9 cellular contexts compared by ENCODE assay signal in the genomic region with DNA sequence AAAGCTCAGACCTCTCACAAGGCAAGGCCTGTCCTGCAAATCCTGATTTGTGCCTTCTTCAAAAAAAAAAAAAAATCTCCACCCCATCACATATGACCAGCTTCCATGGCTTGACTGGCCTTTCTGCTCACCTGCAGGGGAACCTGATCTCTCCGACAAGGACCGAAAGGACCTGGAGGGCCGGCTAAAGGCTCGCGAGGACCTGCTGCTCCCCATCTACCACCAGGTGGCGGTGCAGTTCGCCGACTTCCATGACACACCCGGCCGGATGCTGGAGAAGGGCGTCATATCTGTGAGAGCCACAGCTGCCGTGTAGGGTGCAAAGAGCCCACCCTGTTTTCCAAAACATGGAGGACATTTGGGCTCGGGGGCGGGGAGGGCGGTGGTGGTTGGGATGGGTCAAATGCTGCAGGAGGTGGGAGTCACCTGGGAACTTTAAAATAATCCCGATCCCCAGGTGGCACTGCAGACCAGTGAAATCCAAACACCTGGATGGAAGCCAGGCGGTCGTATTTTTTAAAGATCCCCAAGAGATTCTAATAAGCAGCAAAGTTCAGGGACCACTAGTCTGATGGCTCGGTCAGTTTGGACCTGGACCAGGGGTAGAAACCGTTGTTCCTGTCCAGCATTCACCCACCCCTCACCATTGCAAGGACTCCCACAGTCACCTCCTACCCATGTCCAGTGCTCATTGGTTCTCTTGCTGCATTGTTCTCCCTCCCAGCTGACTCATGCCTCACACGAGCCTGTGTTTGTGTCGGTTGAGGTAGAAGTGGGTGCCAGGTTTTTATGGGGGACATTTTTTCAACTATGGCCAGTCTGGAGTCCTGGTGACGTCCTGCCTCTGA. TPM values are rescaled to one million over a fixed set of nuclear protein-coding genes. Genes with fewer than 3 reads are reported as not detected.
DNase-seq lines count a peak whose midpoint lies in the region; ATAC-seq, FAIRE-seq and TF ChIP-seq lines count a peak whose summit lies in the region.
"Had no signal": no experiment of that assay in that cellular context is flagged by ENCODE, and none has a peak within 500 bp of the region (broad histone marks: within the 10 kb centered on the region; RNA-seq: fewer than 3 reads in every experiment).

No MANE protein-coding gene starts in this region.

- no peak overlapping the region for H3K4me2 ChIP-seq in neural progenitor cell

- no peaks in the 10 kb centered on the region for H3K9me3 Mint-ChIP-seq in neural progenitor cell
- peaks cover 0 to 3% of the 10 kb centered on the region in 2 donors for H3K9me3 Mint-ChIP-seq in stimulated activated naive B cell treated with anti-CD40 and anti-IgM and Interleukin-4, amounts not matched to agents 10 μg/mL and 1 μg/mL and 100 μg/mL, for 72 hours

- no peaks in the 10 kb centered on the region for H3K9me3 ChIP-seq in neural progenitor cell (ENCODE audit: low read depth)

- no peak overlapping the region for H3K27ac Mint-ChIP-seq in neural progenitor cell
- H3K27ac Mint-ChIP-seq in stimulated activated naive B cell treated with anti-CD40 and anti-IgM and Interleukin-4, amounts not matched to agents 10 μg/mL and 1 μg/mL and 100 μg/mL, for 72 hours, result no peak overlapping the region
- H3K27ac Mint-ChIP-seq: naive B cell had no signal

- DNase-seq in AML-193 (lab: John Stamatoyannopoulos, UW) (peak; percentile 6 to 30), GM20000 (ENCODE audit: low spot score) (peak; percentile 82), NCI-H460 (ENCODE audit: extremely low read depth, low read depth) (peak; percentile 62), fibroblast of mammary gland (ENCODE audit: low read depth) (peak; percentile 62), neural progenitor cell (ENCODE audit: low spot score) (peak; percentile 92), urothelium cell line (ENCODE audit: low spot score) (peak; percentile 81)
- DNase-seq in activated CD4-positive, alpha-beta T cell treated with anti-CD3 and anti-CD28 coated beads, Interleukin-2, amount 50 U/mL, for 48 hours, result peak; percentile 70 to 75
- DNase-seq in stimulated activated naive B cell treated with anti-CD40 and anti-IgM and Interleukin-4, amounts not matched to agents 10 μg/mL and 1 μg/mL and 100 μg/mL, for 72 hours, result no peak
- DNase-seq: naive B cell had no signal

- H3K9ac ChIP-seq in neural progenitor cell, result no peak overlapping the region

- no peaks in the 10 kb centered on the region for H3K27me3 Mint-ChIP-seq in neural progenitor cell (ENCODE audit: insufficient read depth, low read depth)
- no peaks in the 10 kb centered on the region for H3K27me3 Mint-ChIP-seq in stimulated activated naive B cell treated with anti-CD40 and anti-IgM and Interleukin-4, amounts not matched to agents 10 μg/mL and 1 μg/mL and 100 μg/mL, for 72 hours
- H3K27me3 Mint-ChIP-seq: naive B cell had no signal

- no peak overlapping the region for H3K27ac ChIP-seq in neural progenitor cell

- H3K36me3 ChIP-seq in neural progenitor cell, result no peaks in the 10 kb centered on the region

- no peak for FAIRE-seq in urothelium cell line (lab: Jason Lieb, UNC)

- H3K4me3 ChIP-seq in fibroblast of mammary gland (ENCODE audit: control insufficient read depth, low read depth, low read length), result no peak overlapping the region
- no peak overlapping the region for H3K4me3 ChIP-seq in neural progenitor cell

- no peaks in the 10 kb centered on the region for H3F3A ChIP-seq in neural progenitor cell (ENCODE audit: low read depth)

- ATAC-seq in stimulated activated naive B cell treated with anti-CD40 and anti-IgM and Interleukin-4, amounts not matched to agents 10 μg/mL and 1 μg/mL and 100 μg/mL, for 72 hours (replicated peaks), result no peak

- no peaks in the 10 kb centered on the region for H3K79me2 ChIP-seq in neural progenitor cell (ENCODE audit: low read depth)

- peaks cover 5% of the 10 kb centered on the region for H3K36me3 Mint-ChIP-seq in neural progenitor cell
- peaks cover 24 to 32% of the 10 kb centered on the region in 2 donors for H3K36me3 Mint-ChIP-seq in stimulated activated naive B cell treated with anti-CD40 and anti-IgM and Interleukin-4, amounts not matched to agents 10 μg/mL and 1 μg/mL and 100 μg/mL, for 72 hours

- H3K4me1 ChIP-seq in neural progenitor cell, result no peaks in the 10 kb centered on the region

- peak overlapping the region; percentile 46 for H3K4me3 Mint-ChIP-seq in neural progenitor cell
- H3K4me3 Mint-ChIP-seq in stimulated activated naive B cell treated with anti-CD40 and anti-IgM and Interleukin-4, amounts not matched to agents 10 μg/mL and 1 μg/mL and 100 μg/mL, for 72 hours, result no peak overlapping the region
- H3K4me3 Mint-ChIP-seq: naive B cell had no signal

- no peaks in the 10 kb centered on the region for H3K27me3 ChIP-seq in neural progenitor cell

- TF ChIP-seq CTCF in GM20000 (IDR thresholded peaks at IDR 0.05; ENCODE audit: extremely low read depth, missing control alignments) (peak; percentile 54), fibroblast of mammary gland (conservative IDR thresholded peaks at IDR 0.05; ENCODE audit: control insufficient read depth, insufficient read depth, low read depth, low read length) (peak; percentile 76), neural progenitor cell (IDR thresholded peaks at IDR 0.05) (peak; percentile 96)

- no peaks in the 10 kb centered on the region for H4K20me1 ChIP-seq in neural progenitor cell (ENCODE audit: low read depth)

- H3K4me1 Mint-ChIP-seq in neural progenitor cell, result no peaks in the 10 kb centered on the region
- H3K4me1 Mint-ChIP-seq in stimulated activated naive B cell treated with anti-CD40 and anti-IgM and Interleukin-4, amounts not matched to agents 10 μg/mL and 1 μg/mL and 100 μg/mL, for 72 hours, result no peaks in the 10 kb centered on the region
- H3K4me1 Mint-ChIP-seq: naive B cell had no signal

- peak overlapping the region; percentile 26 for H2AFZ ChIP-seq in neural progenitor cell (replicated peaks)

RNA-seq across cellular contexts. Expression of gene FOXN4, which starts 44.8 kb away (rescaled TPM):
- not detected in 2 replicates for total RNA-seq in NCI-H460 (2014; rRNA removed; shearing (Covaris generic))
- not detected in 2 replicates for polyA plus RNA-seq in NCI-H460 (2014; cell fraction: nucleus; rRNA removed)
- 0.25 TPM in 1 of 2 replicates, not detected in the other for total RNA-seq in neural progenitor cell (ENCODE audit: low replicate concordance)
